Comparison of ENCODE assay signal across 17 cellular contexts in the genomic region with DNA sequence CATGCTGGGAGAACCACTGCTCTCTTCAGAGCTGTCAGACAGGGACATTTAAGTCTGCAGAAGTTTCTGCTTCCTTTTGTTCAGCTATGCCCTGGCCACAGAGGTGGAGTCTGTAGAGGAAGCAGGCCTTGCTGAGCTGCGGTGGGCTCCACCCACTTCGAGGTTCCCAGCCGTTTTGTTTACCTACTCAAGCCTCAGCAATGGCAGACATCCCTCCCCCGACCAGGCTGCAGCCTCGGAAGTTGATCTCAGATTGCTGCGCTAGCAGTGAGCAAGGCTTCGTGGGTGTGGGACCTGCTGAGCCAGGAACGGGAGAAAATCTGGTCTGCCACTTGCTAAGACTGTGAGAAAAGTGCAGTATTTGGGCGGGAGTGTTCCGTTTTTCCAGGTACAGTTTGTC.
A peak's percentile ranks its signal among the peaks of the same experiment; 100 is the strongest.
DNase-seq lines count a peak whose midpoint lies in the region; ATAC-seq and TF ChIP-seq lines count a peak whose summit lies in the region.
"Had no signal": no experiment of that assay in that cellular context is flagged by ENCODE, and none has a peak within 500 bp of the region (broad histone marks: within the 10 kb centered on the region; RNA-seq: fewer than 3 reads in every experiment).

No MANE protein-coding gene starts in this region.

- ATAC-seq in left cardiac atrium, result no peak
- ATAC-seq in HG03565 (IDR thresholded peaks at IDR 0.05; ENCODE audit: unreplicated experiment), result no peak
- ATAC-seq: naive thymus-derived CD4-positive, alpha-beta T cell had no signal

- POLR2A ChIA-PET in MCF 10A (lab: Yijun Ruan, JAX), result no interaction called here

- H3K18ac ChIP-seq in H9 (ENCODE audit: insufficient read length, low read depth, low read length), result no peak overlapping the region

- WGBS in H9 (ENCODE audit: extremely low coverage, insufficient read length, low lambda C conversion rate), result no CpG with 5 or more reads among the region's 10 CpGs

- H3K4me1 Mint-ChIP-seq in H9 (peaks cover 4 to 10% of the 10 kb centered on the region in 2 experiments; a peak in 3 of 4 replicates), MCF 10A (ENCODE audit: insufficient read depth, unreplicated experiment) (peaks cover 5% of the 10 kb centered on the region)
- H3K4me1 Mint-ChIP-seq: activated B cell treated with CpG ODN at 0.5 μM for 24 hours; naive thymus-derived CD4-positive, alpha-beta T cell had no signal

- H3K56ac ChIP-seq in H9 (ENCODE audit: insufficient read length, low read depth, low read length), result no peak overlapping the region

- CTCF ChIA-PET in MCF 10A (lab: Yijun Ruan, JAX), result interaction anchor here (1.1 to 2.2 kb wide), 2 partner anchors 149 to 231 kb away, joined by 4 to 6 read pairs; no protein-coding TSS in a partner anchor

- H3K79me2 ChIP-seq in H9 (ENCODE audit: insufficient read depth, low read length), result no peaks in the 10 kb centered on the region

- no peak overlapping the region for H4K5ac ChIP-seq in H9 (ENCODE audit: insufficient read length, low read depth, low read length)

- H2BK15ac ChIP-seq in H9 (ENCODE audit: low read depth, low read length), result no peak overlapping the region

- H3K36me3 Mint-ChIP-seq in H9 (ENCODE audit: insufficient read depth in 1 of 3, low read depth in 3 of 3) (peaks cover 51 to 76% (median 58%) of the 10 kb centered on the region in 3 experiments), MCF 10A (ENCODE audit: insufficient read depth, unreplicated experiment) (peaks cover 37% of the 10 kb centered on the region)
- H3K36me3 Mint-ChIP-seq: naive thymus-derived CD4-positive, alpha-beta T cell had no signal

- no peaks in the 10 kb centered on the region for H3K79me1 ChIP-seq in H9 (ENCODE audit: insufficient read depth, low read depth, low read length, poor library complexity, severe bottlenecking)

- no peak overlapping the region for H2BK12ac ChIP-seq in H9 (ENCODE audit: insufficient read length, low read depth, low read length)

- no peak overlapping the region for H2AFZ ChIP-seq in H9 (ENCODE audit: low read length)

- no peaks in the 10 kb centered on the region for H4K20me1 ChIP-seq in H9 (ENCODE audit: control insufficient read depth, insufficient read depth, insufficient read length)

- H2BK20ac ChIP-seq in H9 (ENCODE audit: low read depth, low read length, poor library complexity, severe bottlenecking), result no peak overlapping the region

- H3K4ac ChIP-seq in H9 (ENCODE audit: low read depth, low read length), result no peak overlapping the region

- intact Hi-C loops in left cardiac atrium (cut with DNase I), result no loop called here
- intact Hi-C loops in MCF 10A (cut with micrococcal nuclease), result no loop called here

- H3K27me3 Mint-ChIP-seq in H9 (ENCODE audit: low read depth), result no peaks in the 10 kb centered on the region
- H3K27me3 Mint-ChIP-seq in MCF 10A (ENCODE audit: insufficient read depth, unreplicated experiment), result no peaks in the 10 kb centered on the region
- H3K27me3 Mint-ChIP-seq: activated B cell treated with CpG ODN at 0.5 μM for 24 hours had no signal

- DNase-seq in COLO668 (lab: John Stamatoyannopoulos, UW; ENCODE audit: unreplicated experiment), result peak; percentile 3
- DNase-seq in H9, result peak; percentile 54
- DNase-seq in activated T-helper 9 cell treated with anti-CD3 and anti-CD28 coated beads, Interleukin-2, amount 50 U/mL, for 16 hours (ENCODE audit: low read depth), result peak; percentile 2
- DNase-seq in iPS-NIHi11 (ENCODE audit: low spot score), result peak; percentile 6
- DNase-seq in left cardiac atrium, result no peak
- no peak for DNase-seq in MCF 10A (ENCODE audit: unreplicated experiment)
- no peak for DNase-seq in pons (ENCODE audit: low spot score)
- DNase-seq: activated B cell treated with CpG ODN at 0.5 μM for 24 hours; Calu3; erythroblast; GOT3; Karpas-422; naive thymus-derived CD4-positive, alpha-beta T cell; NCI-H1436 treated with DMSO at 0.1 percent for 48 hours; NCI-H2227 treated with DMSO at 0.1 percent for 48 hours had no signal

- no peak overlapping the region for H3T11ph ChIP-seq in H9 (ENCODE audit: low read length)

- no peak overlapping the region for H3K4me2 ChIP-seq in H9 (ENCODE audit: insufficient read depth, insufficient read length, low read length)

- H4K8ac ChIP-seq in H9 (replicated peaks; ENCODE audit: insufficient read length, low read depth, low read length), result no peak overlapping the region

- H3K23me2 ChIP-seq in H9 (ENCODE audit: insufficient read length, low read depth, low read length, poor library complexity, severe bottlenecking), result no peaks in the 10 kb centered on the region

- H3K9me3 ChIP-seq in H9 (ENCODE audit: control insufficient read depth, low read depth, low read length), result no peaks in the 10 kb centered on the region
- H3K9me3 ChIP-seq: prostate gland had no signal

- H3K27ac ChIP-seq in H9 (ENCODE audit: insufficient read length, low read depth, low read length), result no peak overlapping the region
- H3K27ac ChIP-seq: prostate gland had no signal

- no peak overlapping the region for H3K9ac ChIP-seq in H9 (ENCODE audit: extremely low read depth, insufficient read length, low read length)

- no peak overlapping the region for H4K91ac ChIP-seq in H9 (ENCODE audit: insufficient read length, low read depth, low read length)

- H3K9me3 Mint-ChIP-seq in H9 (peaks cover 12 to 22% of the 10 kb centered on the region in 2 experiments; a peak in 4 of 5 replicates), MCF 10A (ENCODE audit: unreplicated experiment) (no peaks in the 10 kb centered on the region)
- H3K9me3 Mint-ChIP-seq: activated B cell treated with CpG ODN at 0.5 μM for 24 hours had no signal

- H2AK5ac ChIP-seq in H9 (ENCODE audit: insufficient read length, low read length), result no peak overlapping the region

- H3K4me3 Mint-ChIP-seq in H9 (no peak overlapping the region), MCF 10A (ENCODE audit: unreplicated experiment) (no peak overlapping the region)
- H3K4me3 Mint-ChIP-seq: activated B cell treated with CpG ODN at 0.5 μM for 24 hours; naive thymus-derived CD4-positive, alpha-beta T cell had no signal

- no peak overlapping the region for H3K23ac ChIP-seq in H9 (ENCODE audit: insufficient read length, low read depth, low read length)

- H3K14ac ChIP-seq in H9 (ENCODE audit: insufficient read depth, low read length), result no peak overlapping the region

- H3K27me3 ChIP-seq in H9 (ENCODE audit: insufficient read depth, low read length), result no peaks in the 10 kb centered on the region

- BruUV-seq in MCF 10A (replicated peaks; lab: Mats Ljungman, UMichigan), result no TSS peak

- H2BK5ac ChIP-seq in H9 (ENCODE audit: insufficient read length, low read length), result no peak overlapping the region

- H3K4me1 ChIP-seq in H9 (ENCODE audit: insufficient read depth, low read length), result no peaks in the 10 kb centered on the region; the same call in 1 of the 2 replicates
- H3K4me1 ChIP-seq: prostate gland had no signal

- no peak for TF ChIP-seq CTCF in H9 (conservative IDR thresholded peaks at IDR 0.05)
- no peak for TF ChIP-seq CTCF in MCF 10A (IDR thresholded peaks at IDR 0.05; ENCODE audit: unreplicated experiment)

- H3K27ac Mint-ChIP-seq in H9 (no peak overlapping the region; a peak in 1 of 7 replicates), MCF 10A (ENCODE audit: low read depth, unreplicated experiment) (no peak overlapping the region)
- H3K27ac Mint-ChIP-seq: activated B cell treated with CpG ODN at 0.5 μM for 24 hours; naive thymus-derived CD4-positive, alpha-beta T cell had no signal

- no peak overlapping the region for H2BK120ac ChIP-seq in H9 (ENCODE audit: low read depth, low read length, poor library complexity, severe bottlenecking)

Comparison
In these comparisons a context has a peak if more than half of its experiments do, and no peak if none do; other contexts are left out.
1. DNase-seq: peak in COLO668 (single experiment), H9 (single experiment), activated T-helper 9 cell treated with anti-CD3 and anti-CD28 coated beads, Interleukin-2, amount 50 U/mL, for 16 hours (single experiment) and iPS-NIHi11 (single experiment); none in left cardiac atrium (single experiment), MCF 10A (single experiment) and pons (single experiment).